ENCODE assay signal across 8 cellular contexts in the genomic region with DNA sequence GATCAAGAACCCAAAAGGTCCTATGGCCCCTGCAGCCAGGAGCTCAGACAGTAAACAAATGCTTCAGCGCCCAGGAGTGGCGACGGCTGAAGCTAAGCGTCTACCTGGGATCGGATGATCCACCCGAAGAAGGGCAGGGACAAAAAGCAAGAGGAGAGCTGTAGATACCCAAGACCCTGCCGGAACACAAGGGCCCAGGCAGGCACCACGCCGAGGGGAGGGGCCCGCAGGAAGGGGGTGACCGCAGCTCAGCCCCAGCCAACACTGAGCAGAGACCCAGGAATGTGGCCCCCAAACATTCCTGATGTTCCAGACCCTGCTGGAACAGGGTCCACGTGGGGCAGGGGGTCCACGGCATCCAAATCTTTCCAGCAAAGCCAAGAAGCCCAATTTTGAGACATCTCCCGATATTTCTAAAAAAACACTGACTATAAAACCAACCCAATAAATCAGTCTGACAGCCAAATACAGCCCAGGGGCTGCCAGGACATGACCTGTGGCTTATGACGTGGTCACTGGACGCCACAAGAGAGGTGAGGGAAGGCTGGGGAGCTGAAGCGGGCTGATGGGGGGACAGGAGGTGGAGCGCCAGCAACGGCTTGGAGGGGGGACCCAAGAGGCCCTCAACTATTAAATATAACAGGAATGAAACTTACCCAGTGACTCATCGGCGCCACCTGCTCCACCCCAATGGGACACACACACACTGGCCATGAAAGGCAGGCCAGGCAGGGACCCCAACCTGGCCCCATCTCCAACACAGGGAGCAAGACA. TPM values are rescaled to one million over a fixed set of nuclear protein-coding genes. Genes with fewer than 3 reads are reported as not detected.
A peak's percentile ranks its signal among the peaks of the same experiment; 100 is the strongest.
DNase-seq lines count a peak whose midpoint lies in the region; ATAC-seq and TF ChIP-seq lines count a peak whose summit lies in the region.

No MANE protein-coding gene starts in this region.

- TF ChIP-seq POLR2A in spleen (IDR thresholded peaks at IDR 0.05), result no peak

- no peaks in the 10 kb centered on the region for H3K9me3 ChIP-seq in spleen

- H3K27ac ChIP-seq in foreskin keratinocyte, result no peak overlapping the region
- H3K27ac ChIP-seq in spleen, result peak overlapping the region in 5 of 8 donors; percentile 9 to 84 (median 74)

- peaks cover 0 to 13% (median 0%) of the 10 kb centered on the region in 6 donors for H3K36me3 ChIP-seq in spleen

- TF ChIP-seq CTCF in GM13977 (IDR thresholded peaks at IDR 0.05; ENCODE audit: extremely low read depth, insufficient read depth, missing control alignments), result peak; percentile 21
- no peak for TF ChIP-seq CTCF in foreskin keratinocyte (conservative IDR thresholded peaks at IDR 0.05)
- TF ChIP-seq CTCF in spleen (IDR thresholded peaks at IDR 0.05 in 8 of 11, conservative IDR thresholded peaks at IDR 0.05 in 3 of 11), result no peak

- no peaks in the 10 kb centered on the region for H3K27me3 ChIP-seq in foreskin keratinocyte
- H3K27me3 ChIP-seq in spleen (replicated peaks in 1 of 7), result no peaks in the 10 kb centered on the region

- WGBS in spleen, 5 donors, result 52 to 67% (median 62%) methylated on average over 21 of the region's 21 CpGs

- H3K4me1 ChIP-seq in foreskin keratinocyte (peaks cover 47% of the 10 kb centered on the region), spleen (peaks cover 36 to 96% (median 81%) of the 10 kb centered on the region in 6 donors)

- in situ Hi-C loops in GM13977 (cut with MboI; ENCODE audit: low pct_unique_long_range_greater_than_20kb, low sequenced_read_pairs, unreplicated experiment), result no loop called here

- DNase-seq in GM13977 (ENCODE audit: low spot score) (peak; percentile 83), OCI-M1 (lab: John Stamatoyannopoulos, UW) (peak; percentile 53), foreskin keratinocyte (no peak), spleen (no peak), LoVo (ENCODE audit: low spot score) (no peak), mesenteric fat pad (ENCODE audit: low spot score) (no peak), amygdala (lab: John Stamatoyannopoulos, UW) (no peak), amniotic stem cell (lab: John Stamatoyannopoulos, UW) (no peak)

- intact Hi-C loops in spleen (cut with DNase I; ENCODE audit: low total_unique reads), result no loop called here

- ATAC-seq in foreskin keratinocyte, result peak; percentile 7

- no peak overlapping the region for H3K4me3 ChIP-seq in spleen

RNA-seq across cellular contexts. Expression of gene NCOR2, which starts 58.9 kb away (rescaled TPM):
- total RNA-seq in foreskin keratinocyte, result 49.8 and 61.0 TPM in 2 replicates
- 32.1 and 38.1 TPM in 2 replicates for polyA plus RNA-seq in foreskin keratinocyte
- total RNA-seq in spleen, result 100 to 1,000 TPM; 145 to 236 (median 174) TPM
- polyA plus RNA-seq in spleen, result 10 to 100 TPM; 13.2 to 60.6 (median 17.2) TPM
- 248 TPM for total RNA-seq in mesenteric fat pad

Comparison
In these comparisons a context has a peak if more than half of its experiments do, and no peak if none do; other contexts are left out.
1. DNase-seq: peak in GM13977 (single experiment) and OCI-M1 (single experiment); none in foreskin keratinocyte (0 of 2), spleen (single experiment), LoVo (single experiment), mesenteric fat pad (single experiment), amygdala (0 of 56) and amniotic stem cell (single experiment).